Comparison of ENCODE assay signal across 1 cellular context in the genomic region with DNA sequence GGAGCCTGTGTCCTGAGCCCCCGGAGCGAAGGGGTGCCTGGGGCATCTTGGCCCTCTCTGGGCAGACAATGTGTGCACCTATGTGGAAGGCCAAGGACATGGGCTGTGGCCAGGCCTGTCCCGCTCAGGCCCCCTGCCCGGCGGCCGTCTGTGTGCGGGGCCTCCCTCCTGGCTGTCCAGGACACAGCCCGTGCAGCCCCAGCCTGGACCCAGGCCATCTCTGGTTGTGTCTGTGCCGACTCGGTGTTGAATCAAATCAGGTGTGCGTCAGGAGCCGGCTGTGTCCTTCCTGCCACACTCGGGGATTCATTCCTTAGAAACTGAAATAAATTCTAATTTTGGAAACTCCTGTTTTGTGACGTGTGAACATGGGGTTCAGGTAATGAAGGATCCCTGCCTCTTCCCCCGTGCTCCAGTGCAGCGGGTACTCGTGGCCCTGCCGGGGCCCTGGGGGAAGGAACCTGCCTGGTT.
TF ChIP-seq lines count a peak whose summit lies in the region.

No MANE protein-coding gene starts in this region.

TF ChIP-seq in HepG2, 621 proteins besides CTCF, POLR2A, EP300 and RAD21:
- TF ChIP-seq RBFOX2 (IDR thresholded peaks at IDR 0.05; ENCODE audit: low read depth, low read length) (peak; percentile 27; the same call in 1 of the 2 replicates), HIVEP1 (CRISPR knock-in tag; IDR thresholded peaks at IDR 0.05) (0 out of 2 replicates have a peak, but pooled peaks have one; percentile 0), KLF12 (CRISPR knock-in tag; IDR thresholded peaks at IDR 0.05; ENCODE audit: borderline replicate concordance) (no peak), DR1 (CRISPR knock-in tag; IDR thresholded peaks at IDR 0.05) (no peak)
TF ChIP-seq in HepG2: peak in this region for 2.
